8 cellular contexts compared by ENCODE assay signal in the genomic region with DNA sequence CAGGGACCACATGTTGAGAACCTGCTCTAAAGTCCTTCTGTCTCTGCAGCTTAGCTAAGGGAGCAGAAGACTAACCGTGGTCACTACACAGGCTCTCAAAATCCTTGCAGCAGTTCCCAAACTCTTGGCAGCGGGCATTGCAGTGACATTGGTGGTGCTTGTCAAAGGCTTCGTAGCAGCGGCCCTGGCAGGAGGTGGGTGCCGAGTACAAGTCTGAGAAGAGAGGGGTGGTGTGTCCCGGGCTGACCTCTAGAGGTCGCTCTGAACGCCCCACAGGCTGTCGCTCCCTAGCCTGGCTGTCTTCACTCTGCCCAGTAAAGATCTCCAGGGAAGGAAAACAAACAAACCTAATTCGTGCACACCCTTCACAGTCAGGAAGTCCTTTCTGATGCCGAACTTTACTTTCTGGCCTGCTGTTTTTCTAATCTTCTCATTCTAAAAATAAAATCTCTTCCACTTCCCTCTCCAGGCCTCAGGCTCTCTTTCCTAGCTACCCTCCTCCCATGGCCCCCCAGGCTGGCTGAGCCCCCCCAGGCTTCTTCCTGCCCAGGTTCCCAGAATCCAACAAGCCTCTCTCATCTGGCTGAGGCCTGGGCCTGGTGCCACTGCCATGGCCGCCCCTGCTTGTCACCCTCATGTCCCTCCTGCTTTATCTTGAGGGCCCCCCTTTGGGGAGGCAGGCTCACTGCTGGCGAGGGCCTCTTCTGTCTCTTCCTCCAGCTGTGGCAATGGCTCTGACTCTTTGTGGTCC. TPM values are rescaled to one million over a fixed set of nuclear protein-coding genes. Genes with fewer than 3 reads are reported as not detected.
DNase-seq lines count a peak whose midpoint lies in the region; ATAC-seq and TF ChIP-seq lines count a peak whose summit lies in the region.

No MANE protein-coding gene starts in this region.

- no peaks in the 10 kb centered on the region for H3K27me3 ChIP-seq in colonic mucosa

- H3K36me3 ChIP-seq in colonic mucosa = no peaks in the 10 kb centered on the region

- POLR2A ChIA-PET in activated B cell treated with CpG ODN at 0.5 μM for 24 hours (lab: Charles Lee) = interaction anchor here (1.0 kb wide), 1 partner anchor 23 kb away, joined by 4 read pairs; no protein-coding TSS in a partner anchor

- in situ Hi-C loops in ACHN (cut with HindIII; ENCODE audit: low pct_ligation_motif_present, low pct_unique_long_range_greater_than_20kb, low sequenced_read_pairs) = loop anchor here (10.0 kb wide), 1 partner anchor 57 kb away; a partner anchor contains a TSS

- H3K4me3 ChIP-seq in colonic mucosa = no peak overlapping the region

- no peak overlapping the region for H3K4me3 Mint-ChIP-seq in activated B cell treated with CpG ODN at 0.5 μM for 24 hours

- CTCF ChIA-PET in activated B cell treated with CpG ODN at 0.5 μM for 24 hours (lab: Charles Lee) = interaction anchor here (1.0 to 7.3 kb wide), 6 partner anchors 25 to 123 kb away, joined by 3 to 134 read pairs (median 66); a partner anchor contains a TSS

- peak overlapping the region; percentile 72 for H3K27ac ChIP-seq in colonic mucosa

- H3K4me1 Mint-ChIP-seq in activated B cell treated with CpG ODN at 0.5 μM for 24 hours = peaks cover 34% of the 10 kb centered on the region

- no peak for TF ChIP-seq CTCF in activated B cell treated with CpG ODN at 0.5 μM for 24 hours (IDR thresholded peaks at IDR 0.05)
- peak; percentile 71 for TF ChIP-seq CTCF in colonic mucosa (IDR thresholded peaks at IDR 0.05)

- H3K27me3 Mint-ChIP-seq in activated B cell treated with CpG ODN at 0.5 μM for 24 hours = no peaks in the 10 kb centered on the region

- ATAC-seq in GM19455 (IDR thresholded peaks at IDR 0.05; ENCODE audit: unreplicated experiment) (peak; percentile 48), activated B cell treated with CpG ODN at 0.5 μM for 24 hours (ENCODE audit: low read depth) (peak; percentile 70), GM21390 (IDR thresholded peaks at IDR 0.05; ENCODE audit: unreplicated experiment) (no peak)

- H3K9me3 ChIP-seq in colonic mucosa = no peaks in the 10 kb centered on the region

- H3K9ac ChIP-seq in colonic mucosa (ENCODE audit: low read depth in 2 of 2, low read length in 2 of 2) = peak overlapping the region in 1 of 2 donors; percentile 29

- H3K27ac Mint-ChIP-seq in activated B cell treated with CpG ODN at 0.5 μM for 24 hours = peak overlapping the region; percentile 75

- intact Hi-C loops in activated B cell treated with CpG ODN at 0.5 μM for 24 hours (cut with micrococcal nuclease) = loop anchor here (10.0 kb wide), 1 partner anchor 897 kb away; no protein-coding TSS in a partner anchor
- intact Hi-C loops in colonic mucosa (cut with DNase I) = loop anchor here (2.0 to 5.0 kb wide), 2 partner anchors 60 to 121 kb away; no protein-coding TSS in a partner anchor

- peak; percentile 75 for DNase-seq in ACHN
- DNase-seq in NCI-H2029 (lab: John Stamatoyannopoulos, UW) = peak; percentile 63
- DNase-seq in activated B cell treated with CpG ODN at 0.5 μM for 24 hours = no peak
- peak; percentile 82 for DNase-seq in colonic mucosa
- DNase-seq in kidney glomerular epithelial cell (lab: John Stamatoyannopoulos, UW) = peak; percentile 37
- DNase-seq in stimulated activated CD4-positive, alpha-beta T cell treated with anti-CD3 and anti-CD28 coated beads, Interleukin-12 subunit alpha, Interleukin-12 subunit beta, amount 100 ng/mL, for 48 hours (ENCODE audit: low read depth in 2 of 3, low spot score in 1 of 3) = peak; percentile 19 to 46 (median 45)

- peaks cover 7% of the 10 kb centered on the region for H3K4me1 ChIP-seq in colonic mucosa

- H3K9me3 Mint-ChIP-seq in activated B cell treated with CpG ODN at 0.5 μM for 24 hours = no peaks in the 10 kb centered on the region

- H3K36me3 Mint-ChIP-seq in activated B cell treated with CpG ODN at 0.5 μM for 24 hours (ENCODE audit: low read depth) = peaks cover 11% of the 10 kb centered on the region

RNA-seq across cellular contexts. Expression of a gene that starts 7.7 kb away (rescaled TPM):
- total RNA-seq in activated B cell treated with CpG ODN at 0.5 μM for 24 hours = 0.24 and 0.37 TPM in 2 replicates
- total RNA-seq in colonic mucosa = not detected

RNA-seq across cellular contexts. Expression of a gene that starts 11.8 kb away (rescaled TPM):
- total RNA-seq in activated B cell treated with CpG ODN at 0.5 μM for 24 hours (58.4 and 60.5 TPM in 2 replicates), colonic mucosa (10 to 100 TPM; 16.7 to 17.0 TPM)

RNA-seq across cellular contexts. Expression of a gene that starts 41.1 kb away (rescaled TPM):
- total RNA-seq in activated B cell treated with CpG ODN at 0.5 μM for 24 hours (2.7 and 5.0 TPM in 2 replicates), colonic mucosa (10 to 100 TPM; 10.1 TPM)

RNA-seq across cellular contexts. Expression of a gene that starts 55.4 kb away (rescaled TPM):
- 12.7 and 12.8 TPM in 2 replicates for total RNA-seq in activated B cell treated with CpG ODN at 0.5 μM for 24 hours
- 10 to 100 TPM; 12.2 to 17.9 TPM for total RNA-seq in colonic mucosa
